ENCODE assay signal across 1 cellular context in the genomic region with DNA sequence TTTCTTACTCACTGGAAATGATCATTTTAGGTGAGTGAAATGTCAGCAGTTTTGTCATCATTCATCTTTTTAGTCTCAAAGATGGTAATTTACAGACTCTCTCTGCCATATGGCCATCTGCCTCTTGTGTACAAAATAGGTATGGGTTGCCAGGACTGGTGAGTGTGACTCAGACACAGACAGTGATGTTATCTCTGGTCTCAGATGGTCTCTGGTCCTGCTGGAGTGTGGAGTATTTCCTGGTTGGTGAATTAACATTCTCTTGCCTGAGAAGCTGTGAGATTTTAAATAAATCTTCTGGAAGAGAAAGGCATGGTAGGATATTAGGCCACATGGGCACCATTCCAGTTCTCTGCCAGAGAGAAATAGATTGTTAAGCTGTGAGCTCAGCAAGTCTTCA.
TF ChIP-seq lines count a peak whose summit lies in the region.

No MANE protein-coding gene starts in this region.

TF ChIP-seq in IMR-90, 13 proteins besides CTCF, POLR2A, EP300 and RAD21 (continued from another document):
- TF ChIP-seq FOS (IDR thresholded peaks at IDR 0.05; ENCODE audit: low read depth, low read length): no peak
- no peak for TF ChIP-seq CHD1 (IDR thresholded peaks at IDR 0.05; ENCODE audit: low read depth, low read length)
- TF ChIP-seq MAFK (IDR thresholded peaks at IDR 0.05; ENCODE audit: low read depth, low read length): no peak
- no peak for TF ChIP-seq SMC3 (IDR thresholded peaks at IDR 0.05; ENCODE audit: low read depth, low read length)
- TF ChIP-seq CEBPB (IDR thresholded peaks at IDR 0.05; ENCODE audit: low read depth, low read length): no peak
- TF ChIP-seq MXI1 (IDR thresholded peaks at IDR 0.05; ENCODE audit: borderline replicate concordance, low read depth, low read length): no peak
- TF ChIP-seq RCOR1 (IDR thresholded peaks at IDR 0.05; ENCODE audit: insufficient replicate concordance, low read length): no peak
- TF ChIP-seq MAZ (IDR thresholded peaks at IDR 0.05; ENCODE audit: borderline replicate concordance, low read depth, low read length): no peak
- no peak for TF ChIP-seq NFE2L2 (IDR thresholded peaks at IDR 0.05; ENCODE audit: low read depth, low read length)
- TF ChIP-seq, protein P1, sequence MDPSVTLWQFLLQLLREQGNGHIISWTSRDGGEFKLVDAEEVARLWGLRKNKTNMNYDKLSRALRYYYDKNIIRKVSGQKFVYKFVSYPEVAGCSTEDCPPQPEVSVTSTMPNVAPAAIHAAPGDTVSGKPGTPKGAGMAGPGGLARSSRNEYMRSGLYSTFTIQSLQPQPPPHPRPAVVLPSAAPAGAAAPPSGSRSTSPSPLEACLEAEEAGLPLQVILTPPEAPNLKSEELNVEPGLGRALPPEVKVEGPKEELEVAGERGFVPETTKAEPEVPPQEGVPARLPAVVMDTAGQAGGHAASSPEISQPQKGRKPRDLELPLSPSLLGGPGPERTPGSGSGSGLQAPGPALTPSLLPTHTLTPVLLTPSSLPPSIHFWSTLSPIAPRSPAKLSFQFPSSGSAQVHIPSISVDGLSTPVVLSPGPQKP (IDR thresholded peaks at IDR 0.05; ENCODE audit: borderline replicate concordance, low read depth, low read length): no peak
